Comparison of ENCODE assay signal across 10 cellular contexts in the genomic region with DNA sequence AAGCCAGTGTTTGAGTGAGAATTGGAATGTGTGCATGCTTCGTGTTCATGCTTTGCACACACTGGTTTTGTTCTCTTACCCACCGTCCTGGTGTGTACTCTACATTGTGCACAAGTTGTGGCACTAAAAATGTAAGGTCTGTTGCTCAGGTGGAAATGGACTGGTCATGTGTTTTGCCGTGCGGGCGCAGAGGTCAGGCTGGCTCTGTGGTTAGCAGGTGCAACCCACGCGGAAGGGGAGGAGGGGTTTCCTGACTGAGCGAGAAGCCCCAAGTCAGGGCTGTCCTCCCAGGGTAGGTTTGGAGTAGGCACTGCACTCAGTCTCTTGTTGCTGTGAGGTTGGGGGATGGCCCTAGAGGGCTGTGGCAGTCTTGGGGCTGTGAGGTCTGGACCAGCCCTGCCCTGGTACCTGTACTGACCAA.
DNase-seq lines count a peak whose midpoint lies in the region; ATAC-seq and TF ChIP-seq lines count a peak whose summit lies in the region.
"Had no signal": no experiment of that assay in that cellular context is flagged by ENCODE, and none has a peak within 500 bp of the region (broad histone marks: within the 10 kb centered on the region; RNA-seq: fewer than 3 reads in every experiment).

No MANE protein-coding gene starts in this region.

- H3K36me3 ChIP-seq in A673 (ENCODE audit: insufficient read depth, low read length, poor library complexity, severe bottlenecking) (no peaks in the 10 kb centered on the region), colonic mucosa (no peaks in the 10 kb centered on the region), Karpas-422 (ENCODE audit: insufficient read depth, low read length) (peaks cover 4% of the 10 kb centered on the region; the same call in 1 of the 2 replicates), ascending aorta (no peaks in the 10 kb centered on the region)

- H3K4me1 Mint-ChIP-seq in activated CD8-positive, alpha-beta T cell treated with anti-CD3 and anti-CD28 coated beads for 36 hours (ENCODE audit: low read depth) = peaks cover 45% of the 10 kb centered on the region
- H3K4me1 Mint-ChIP-seq in nephron progenitor cell = peaks cover 28% of the 10 kb centered on the region

- CTCF ChIA-PET in activated CD8-positive, alpha-beta T cell treated with anti-CD3 and anti-CD28 coated beads for 36 hours (lab: Charles Lee) = interaction anchor here (0.7 to 1.8 kb wide), 2 partner anchors 10 to 32 kb away, joined by 3 to 5 read pairs; no protein-coding TSS in a partner anchor
- CTCF ChIA-PET in A673 (lab: Charles Lee) = no interaction called here

- peak overlapping the region; percentile 53 for H3K27ac Mint-ChIP-seq in activated CD8-positive, alpha-beta T cell treated with anti-CD3 and anti-CD28 coated beads for 36 hours
- H3K27ac Mint-ChIP-seq in nephron progenitor cell = peak overlapping the region; percentile 83

- H3K9me3 Mint-ChIP-seq in activated CD8-positive, alpha-beta T cell treated with anti-CD3 and anti-CD28 coated beads for 36 hours = peaks cover 22% of the 10 kb centered on the region
- H3K9me3 Mint-ChIP-seq in nephron progenitor cell = peaks cover 35% of the 10 kb centered on the region

- H3K79me2 ChIP-seq in Karpas-422 (ENCODE audit: low read length) = peaks cover 85% of the 10 kb centered on the region

- no peak overlapping the region for H3K4me3 Mint-ChIP-seq in activated CD8-positive, alpha-beta T cell treated with anti-CD3 and anti-CD28 coated beads for 36 hours
- H3K4me3 Mint-ChIP-seq in nephron progenitor cell = no peak overlapping the region

- H3K9me3 ChIP-seq in A673 (ENCODE audit: low read depth, low read length, poor library complexity, severe bottlenecking) = peaks cover 7% of the 10 kb centered on the region
- H3K9me3 ChIP-seq in colonic mucosa = no peaks in the 10 kb centered on the region
- H3K9me3 ChIP-seq in Karpas-422 (ENCODE audit: low read length) = no peaks in the 10 kb centered on the region; the same call in 1 of the 2 replicates
- H3K9me3 ChIP-seq in ascending aorta = peaks cover 0 to 11% of the 10 kb centered on the region in 2 donors

- ATAC-seq in GM18502 (IDR thresholded peaks at IDR 0.05; ENCODE audit: poor library complexity, unreplicated experiment) (peak; percentile 69), HG02678 (IDR thresholded peaks at IDR 0.05; ENCODE audit: unreplicated experiment) (peak; percentile 86)
- ATAC-seq in activated CD8-positive, alpha-beta T cell treated with anti-CD3 and anti-CD28 coated beads for 36 hours = peak; percentile 90

- H4K20me1 ChIP-seq in Karpas-422 (ENCODE audit: insufficient read depth, low read depth, low read length) = no peaks in the 10 kb centered on the region

- POLR2A ChIA-PET in activated CD8-positive, alpha-beta T cell treated with anti-CD3 and anti-CD28 coated beads for 36 hours (lab: Charles Lee) = no interaction called here
- POLR2A ChIA-PET in A673 (lab: Charles Lee; ENCODE audit: low non-redundant PET) = no interaction called here

- no peak overlapping the region for H3K9ac ChIP-seq in colonic mucosa (ENCODE audit: low read depth in 2 of 2, low read length in 2 of 2)
- H3K9ac ChIP-seq in Karpas-422 (ENCODE audit: low read length) = no peak overlapping the region

- no peak overlapping the region for H3K4me3 ChIP-seq in A673 (ENCODE audit: low read depth, low read length, poor library complexity, severe bottlenecking)
- H3K4me3 ChIP-seq in colonic mucosa = no peak overlapping the region
- no peak overlapping the region for H3K4me3 ChIP-seq in Karpas-422 (ENCODE audit: low read length)
- H3K4me3 ChIP-seq in ascending aorta = no peak overlapping the region
- H3K4me3 ChIP-seq: heart right ventricle had no signal

- peaks cover 30% of the 10 kb centered on the region for H3K36me3 Mint-ChIP-seq in activated CD8-positive, alpha-beta T cell treated with anti-CD3 and anti-CD28 coated beads for 36 hours (ENCODE audit: low read depth)
- peaks cover 40% of the 10 kb centered on the region for H3K36me3 Mint-ChIP-seq in nephron progenitor cell (ENCODE audit: low read depth)

- BruUV-seq in A673 (replicated peaks; lab: Mats Ljungman, UMichigan) = no TSS peak

- H3K27me3 Mint-ChIP-seq in activated CD8-positive, alpha-beta T cell treated with anti-CD3 and anti-CD28 coated beads for 36 hours = no peaks in the 10 kb centered on the region
- no peaks in the 10 kb centered on the region for H3K27me3 Mint-ChIP-seq in nephron progenitor cell (ENCODE audit: low read depth, poor library complexity)

- H3K27me3 ChIP-seq in A673 (replicated peaks; ENCODE audit: insufficient read depth, low read depth, low read length, poor library complexity) (no peaks in the 10 kb centered on the region), colonic mucosa (no peaks in the 10 kb centered on the region), Karpas-422 (ENCODE audit: low read length) (no peaks in the 10 kb centered on the region), ascending aorta (no peaks in the 10 kb centered on the region)
- H3K27me3 ChIP-seq: heart right ventricle had no signal

- intact Hi-C loops in activated CD8-positive, alpha-beta T cell treated with anti-CD3 and anti-CD28 coated beads for 36 hours (cut with micrococcal nuclease) = no loop called here
- intact Hi-C loops in A673 (cut with micrococcal nuclease; ENCODE audit: unreplicated experiment) = no loop called here
- intact Hi-C loops in colonic mucosa (cut with DNase I) = no loop called here
- intact Hi-C loops in ascending aorta (cut with DNase I) = no loop called here

- H3K27ac ChIP-seq in A673 (ENCODE audit: low read depth, low read length, poor library complexity, severe bottlenecking) = no peak overlapping the region
- H3K27ac ChIP-seq in colonic mucosa = no peak overlapping the region
- no peak overlapping the region for H3K27ac ChIP-seq in Karpas-422 (ENCODE audit: low read length)
- H3K27ac ChIP-seq in ascending aorta = no peak overlapping the region
- H3K27ac ChIP-seq: heart right ventricle, VCaP had no signal

- H2AFZ ChIP-seq in Karpas-422 (ENCODE audit: low read length) = no peak overlapping the region

- DNase-seq in activated CD8-positive, alpha-beta T cell treated with anti-CD3 and anti-CD28 coated beads for 36 hours = peak; percentile 78
- DNase-seq in nephron progenitor cell = no peak
- no peak for DNase-seq in A673 (ENCODE audit: low spot score)
- no peak for DNase-seq in colonic mucosa
- no peak for DNase-seq in Karpas-422
- DNase-seq in ascending aorta (ENCODE audit: low spot score in 2 of 2) = no peak
- DNase-seq: heart right ventricle had no signal

- H3K4me1 ChIP-seq in A673 (ENCODE audit: insufficient read depth, low read length, poor library complexity, severe bottlenecking) (no peaks in the 10 kb centered on the region), colonic mucosa (no peaks in the 10 kb centered on the region), Karpas-422 (ENCODE audit: low read length) (no peaks in the 10 kb centered on the region), ascending aorta (no peaks in the 10 kb centered on the region)

- H3K9me2 ChIP-seq in Karpas-422 (replicated peaks; ENCODE audit: insufficient read depth, low read length) = no peaks in the 10 kb centered on the region

- no peak for TF ChIP-seq CTCF in activated CD8-positive, alpha-beta T cell treated with anti-CD3 and anti-CD28 coated beads for 36 hours (IDR thresholded peaks at IDR 0.05)
- TF ChIP-seq CTCF in nephron progenitor cell (IDR thresholded peaks at IDR 0.05) (no peak), A673 (conservative IDR thresholded peaks at IDR 0.05; ENCODE audit: low read depth, low read length) (no peak), colonic mucosa (IDR thresholded peaks at IDR 0.05) (no peak), ascending aorta (IDR thresholded peaks at IDR 0.05) (no peak)

- no peak overlapping the region for H3K4me2 ChIP-seq in Karpas-422 (ENCODE audit: low read depth, low read length, poor library complexity, severe bottlenecking)
